In genomic region chr11:71434576-71435130, GRCh38 we compare ENCODE assay signal across 16 cellular contexts.
"Had no signal": no experiment of that assay in that cellular context is flagged by ENCODE, and none has a peak within 500 bp of the region (broad histone marks: within the 10 kb centered on the region; RNA-seq: fewer than 3 reads in every experiment).

No MANE protein-coding gene starts in this region.

- DNase-seq: activated B cell treated with CpG ODN at 0.5 μM for 24 hours; activated CD4-positive, alpha-beta T cell treated with anti-CD3 and anti-CD28 coated beads, Interleukin-2, amount 10 ng/mL, durations not matched to agents 7 days and 5 days; activated CD8-positive, alpha-beta memory T cell treated with anti-CD3 and anti-CD28 coated beads for 24 hours; activated naive CD4-positive, alpha-beta T cell treated with anti-CD3 and anti-CD28 coated beads, Interleukin-2, amount 50 U/mL, for 16 hours; activated T-cell treated with anti-CD3 and anti-CD28 coated beads for 4 hours; glutamatergic neuron; immature natural killer cell; naive B cell; small intestine; transverse colon had no signal

- ATAC-seq: activated T-helper 17 cell treated with anti-CD3 and anti-CD28 coated beads, Interleukin-2, amount 50 U/mL, for 72 hours; body of pancreas had no signal

- H3K27me3 ChIP-seq: adrenal gland, body of pancreas, esophagus muscularis mucosa, right atrium auricular region, transverse colon had no signal

- H3K9me3 ChIP-seq: adrenal gland, body of pancreas, esophagus muscularis mucosa, right atrium auricular region, transverse colon had no signal

- H3K4me1 ChIP-seq: body of pancreas had no signal

- H3K27ac ChIP-seq: body of pancreas had no signal

- H3K4me3 ChIP-seq: adrenal gland, body of pancreas, esophagus muscularis mucosa, lung, right atrium auricular region, transverse colon had no signal
